ENCODE assay signal across 1 cellular context in the genomic region with DNA sequence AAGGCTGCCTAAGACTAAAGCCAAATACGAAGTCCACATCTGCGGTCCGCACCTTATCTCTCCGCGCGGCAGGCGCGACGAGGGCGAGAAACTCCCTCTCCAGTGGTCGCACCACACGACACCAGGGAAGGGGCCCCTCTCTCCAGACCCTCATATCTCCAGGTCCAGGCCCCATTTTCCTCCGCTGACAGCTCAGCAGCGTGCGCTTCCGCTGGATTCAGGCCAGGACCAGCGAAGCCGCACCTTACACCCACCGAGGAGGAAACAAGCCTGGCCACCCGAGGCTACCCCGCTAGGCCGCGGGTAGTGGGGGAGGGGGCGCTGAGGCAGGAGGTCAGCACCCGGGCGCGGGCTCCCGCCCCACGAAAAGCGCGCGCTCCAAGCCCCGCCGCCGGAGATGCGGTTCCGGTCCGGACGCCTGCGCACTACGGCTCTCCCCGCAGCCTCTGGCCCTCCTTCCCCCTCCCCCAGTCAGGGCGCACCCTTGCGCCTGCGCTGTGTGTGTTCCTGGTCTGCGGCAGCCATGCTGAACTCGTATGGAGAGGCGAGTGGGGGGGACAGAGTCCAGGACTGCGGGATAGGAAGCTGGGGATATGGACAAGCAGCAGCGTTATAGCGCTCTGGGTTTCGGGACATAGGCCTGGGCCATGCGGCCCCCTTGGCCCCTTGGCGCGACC.
TF ChIP-seq lines count a peak whose summit lies in the region.

A gene (plus strand): TSS at position 502 of the 677 bp plus-strand sequence. CDS start 4,305 bp downstream, outside the sequence.

TF ChIP-seq in K562, 482 proteins besides CTCF, POLR2A, EP300 and RAD21 (continued from another document and continues in another):
- TF ChIP-seq, protein P1, sequence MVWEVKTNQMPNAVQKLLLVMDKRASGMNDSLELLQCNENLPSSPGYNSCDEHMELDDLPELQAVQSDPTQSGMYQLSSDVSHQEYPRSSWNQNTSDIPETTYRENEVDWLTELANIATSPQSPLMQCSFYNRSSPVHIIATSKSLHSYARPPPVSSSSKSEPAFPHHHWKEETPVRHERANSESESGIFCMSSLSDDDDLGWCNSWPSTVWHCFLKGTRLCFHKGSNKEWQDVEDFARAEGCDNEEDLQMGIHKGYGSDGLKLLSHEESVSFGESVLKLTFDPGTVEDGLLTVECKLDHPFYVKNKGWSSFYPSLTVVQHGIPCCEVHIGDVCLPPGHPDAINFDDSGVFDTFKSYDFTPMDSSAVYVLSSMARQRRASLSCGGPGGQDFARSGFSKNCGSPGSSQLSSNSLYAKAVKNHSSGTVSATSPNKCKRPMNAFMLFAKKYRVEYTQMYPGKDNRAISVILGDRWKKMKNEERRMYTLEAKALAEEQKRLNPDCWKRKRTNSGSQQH (CRISPR knock-in tag; IDR thresholded peaks at IDR 0.05) = no peak
- TF ChIP-seq, protein P2, sequence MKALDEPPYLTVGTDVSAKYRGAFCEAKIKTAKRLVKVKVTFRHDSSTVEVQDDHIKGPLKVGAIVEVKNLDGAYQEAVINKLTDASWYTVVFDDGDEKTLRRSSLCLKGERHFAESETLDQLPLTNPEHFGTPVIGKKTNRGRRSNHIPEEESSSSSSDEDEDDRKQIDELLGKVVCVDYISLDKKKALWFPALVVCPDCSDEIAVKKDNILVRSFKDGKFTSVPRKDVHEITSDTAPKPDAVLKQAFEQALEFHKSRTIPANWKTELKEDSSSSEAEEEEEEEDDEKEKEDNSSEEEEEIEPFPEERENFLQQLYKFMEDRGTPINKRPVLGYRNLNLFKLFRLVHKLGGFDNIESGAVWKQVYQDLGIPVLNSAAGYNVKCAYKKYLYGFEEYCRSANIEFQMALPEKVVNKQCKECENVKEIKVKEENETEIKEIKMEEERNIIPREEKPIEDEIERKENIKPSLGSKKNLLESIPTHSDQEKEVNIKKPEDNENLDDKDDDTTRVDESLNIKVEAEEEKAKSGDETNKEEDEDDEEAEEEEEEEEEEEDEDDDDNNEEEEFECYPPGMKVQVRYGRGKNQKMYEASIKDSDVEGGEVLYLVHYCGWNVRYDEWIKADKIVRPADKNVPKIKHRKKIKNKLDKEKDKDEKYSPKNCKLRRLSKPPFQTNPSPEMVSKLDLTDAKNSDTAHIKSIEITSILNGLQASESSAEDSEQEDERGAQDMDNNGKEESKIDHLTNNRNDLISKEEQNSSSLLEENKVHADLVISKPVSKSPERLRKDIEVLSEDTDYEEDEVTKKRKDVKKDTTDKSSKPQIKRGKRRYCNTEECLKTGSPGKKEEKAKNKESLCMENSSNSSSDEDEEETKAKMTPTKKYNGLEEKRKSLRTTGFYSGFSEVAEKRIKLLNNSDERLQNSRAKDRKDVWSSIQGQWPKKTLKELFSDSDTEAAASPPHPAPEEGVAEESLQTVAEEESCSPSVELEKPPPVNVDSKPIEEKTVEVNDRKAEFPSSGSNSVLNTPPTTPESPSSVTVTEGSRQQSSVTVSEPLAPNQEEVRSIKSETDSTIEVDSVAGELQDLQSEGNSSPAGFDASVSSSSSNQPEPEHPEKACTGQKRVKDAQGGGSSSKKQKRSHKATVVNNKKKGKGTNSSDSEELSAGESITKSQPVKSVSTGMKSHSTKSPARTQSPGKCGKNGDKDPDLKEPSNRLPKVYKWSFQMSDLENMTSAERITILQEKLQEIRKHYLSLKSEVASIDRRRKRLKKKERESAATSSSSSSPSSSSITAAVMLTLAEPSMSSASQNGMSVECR (CRISPR knock-in tag; IDR thresholded peaks at IDR 0.05) = peak; percentile 89
- peak; percentile 70; the same call in 1 of the 2 replicates for TF ChIP-seq SAFB (IDR thresholded peaks at IDR 0.05; ENCODE audit: borderline replicate concordance, low read depth, low read length)
- peak; percentile 84 for TF ChIP-seq HNRNPLL (IDR thresholded peaks at IDR 0.05; ENCODE audit: low read depth, low read length, poor library complexity, severe bottlenecking)
- TF ChIP-seq, protein P3, sequence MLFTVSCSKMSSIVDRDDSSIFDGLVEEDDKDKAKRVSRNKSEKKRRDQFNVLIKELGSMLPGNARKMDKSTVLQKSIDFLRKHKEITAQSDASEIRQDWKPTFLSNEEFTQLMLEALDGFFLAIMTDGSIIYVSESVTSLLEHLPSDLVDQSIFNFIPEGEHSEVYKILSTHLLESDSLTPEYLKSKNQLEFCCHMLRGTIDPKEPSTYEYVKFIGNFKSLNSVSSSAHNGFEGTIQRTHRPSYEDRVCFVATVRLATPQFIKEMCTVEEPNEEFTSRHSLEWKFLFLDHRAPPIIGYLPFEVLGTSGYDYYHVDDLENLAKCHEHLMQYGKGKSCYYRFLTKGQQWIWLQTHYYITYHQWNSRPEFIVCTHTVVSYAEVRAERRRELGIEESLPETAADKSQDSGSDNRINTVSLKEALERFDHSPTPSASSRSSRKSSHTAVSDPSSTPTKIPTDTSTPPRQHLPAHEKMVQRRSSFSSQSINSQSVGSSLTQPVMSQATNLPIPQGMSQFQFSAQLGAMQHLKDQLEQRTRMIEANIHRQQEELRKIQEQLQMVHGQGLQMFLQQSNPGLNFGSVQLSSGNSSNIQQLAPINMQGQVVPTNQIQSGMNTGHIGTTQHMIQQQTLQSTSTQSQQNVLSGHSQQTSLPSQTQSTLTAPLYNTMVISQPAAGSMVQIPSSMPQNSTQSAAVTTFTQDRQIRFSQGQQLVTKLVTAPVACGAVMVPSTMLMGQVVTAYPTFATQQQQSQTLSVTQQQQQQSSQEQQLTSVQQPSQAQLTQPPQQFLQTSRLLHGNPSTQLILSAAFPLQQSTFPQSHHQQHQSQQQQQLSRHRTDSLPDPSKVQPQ (CRISPR knock-in tag; IDR thresholded peaks at IDR 0.05; ENCODE audit: borderline replicate concordance) = no peak
- TF ChIP-seq ZNF766 (CRISPR knock-in tag; conservative IDR thresholded peaks at IDR 0.05) = no peak
- TF ChIP-seq PCBP1 (IDR thresholded peaks at IDR 0.05; ENCODE audit: low read depth, low read length, poor library complexity, severe bottlenecking) = peak; percentile 77
- TF ChIP-seq, protein P4, sequence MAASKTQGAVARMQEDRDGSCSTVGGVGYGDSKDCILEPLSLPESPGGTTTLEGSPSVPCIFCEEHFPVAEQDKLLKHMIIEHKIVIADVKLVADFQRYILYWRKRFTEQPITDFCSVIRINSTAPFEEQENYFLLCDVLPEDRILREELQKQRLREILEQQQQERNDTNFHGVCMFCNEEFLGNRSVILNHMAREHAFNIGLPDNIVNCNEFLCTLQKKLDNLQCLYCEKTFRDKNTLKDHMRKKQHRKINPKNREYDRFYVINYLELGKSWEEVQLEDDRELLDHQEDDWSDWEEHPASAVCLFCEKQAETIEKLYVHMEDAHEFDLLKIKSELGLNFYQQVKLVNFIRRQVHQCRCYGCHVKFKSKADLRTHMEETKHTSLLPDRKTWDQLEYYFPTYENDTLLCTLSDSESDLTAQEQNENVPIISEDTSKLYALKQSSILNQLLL (CRISPR knock-in tag; IDR thresholded peaks at IDR 0.05; ENCODE audit: borderline replicate concordance) = no peak
- TF ChIP-seq KDM1A (IDR thresholded peaks at IDR 0.05) = no peak
- peak; percentile 90 for TF ChIP-seq RBM22 (IDR thresholded peaks at IDR 0.05; ENCODE audit: low read depth, low read length, poor library complexity, severe bottlenecking)
- no peak for TF ChIP-seq XRCC3 (IDR thresholded peaks at IDR 0.05)
- TF ChIP-seq, protein P5, sequence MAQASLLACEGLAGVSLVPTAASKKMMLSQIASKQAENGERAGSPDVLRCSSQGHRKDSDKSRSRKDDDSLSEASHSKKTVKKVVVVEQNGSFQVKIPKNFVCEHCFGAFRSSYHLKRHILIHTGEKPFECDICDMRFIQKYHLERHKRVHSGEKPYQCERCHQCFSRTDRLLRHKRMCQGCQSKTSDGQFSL (CRISPR knock-in tag; IDR thresholded peaks at IDR 0.05) = peak; percentile 100
- TF ChIP-seq, protein P5 (tag; IDR thresholded peaks at IDR 0.05) = no peak
- no peak for TF ChIP-seq PCBP2 (IDR thresholded peaks at IDR 0.05; ENCODE audit: low read depth, low read length, poor library complexity, severe bottlenecking)
- TF ChIP-seq THRAP3 (IDR thresholded peaks at IDR 0.05; ENCODE audit: borderline replicate concordance) = no peak
- TF ChIP-seq CAMTA2 (CRISPR knock-in tag; conservative IDR thresholded peaks at IDR 0.05) = no peak
- TF ChIP-seq, protein P6, sequence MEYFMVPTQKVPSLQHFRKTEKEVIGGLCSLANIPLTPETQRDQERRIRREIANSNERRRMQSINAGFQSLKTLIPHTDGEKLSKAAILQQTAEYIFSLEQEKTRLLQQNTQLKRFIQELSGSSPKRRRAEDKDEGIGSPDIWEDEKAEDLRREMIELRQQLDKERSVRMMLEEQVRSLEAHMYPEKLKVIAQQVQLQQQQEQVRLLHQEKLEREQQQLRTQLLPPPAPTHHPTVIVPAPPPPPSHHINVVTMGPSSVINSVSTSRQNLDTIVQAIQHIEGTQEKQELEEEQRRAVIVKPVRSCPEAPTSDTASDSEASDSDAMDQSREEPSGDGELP (CRISPR knock-in tag; IDR thresholded peaks at IDR 0.05; ENCODE audit: borderline replicate concordance) = peak; percentile 86
- no peak for TF ChIP-seq U2AF2 (optimal IDR thresholded peaks at IDR 0.05; ENCODE audit: low read depth, low read length)
- TF ChIP-seq ZC3H11A (IDR thresholded peaks at IDR 0.05; ENCODE audit: low read depth, low read length) = no peak
- TF ChIP-seq ZNF75A (CRISPR knock-in tag; IDR thresholded peaks at IDR 0.05) = no peak
- peak; percentile 76 for TF ChIP-seq GTF2E2 (tag; IDR thresholded peaks at IDR 0.05)
- TF ChIP-seq, protein P7, sequence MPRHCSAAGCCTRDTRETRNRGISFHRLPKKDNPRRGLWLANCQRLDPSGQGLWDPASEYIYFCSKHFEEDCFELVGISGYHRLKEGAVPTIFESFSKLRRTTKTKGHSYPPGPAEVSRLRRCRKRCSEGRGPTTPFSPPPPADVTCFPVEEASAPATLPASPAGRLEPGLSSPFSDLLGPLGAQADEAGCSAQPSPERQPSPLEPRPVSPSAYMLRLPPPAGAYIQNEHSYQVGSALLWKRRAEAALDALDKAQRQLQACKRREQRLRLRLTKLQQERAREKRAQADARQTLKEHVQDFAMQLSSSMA (CRISPR knock-in tag; IDR thresholded peaks at IDR 0.05) = 0 out of 2 replicates have a peak, but pooled peaks have one; percentile 34
- TF ChIP-seq MCM5 (IDR thresholded peaks at IDR 0.05; ENCODE audit: low read depth) = no peak
- TF ChIP-seq, protein P8, sequence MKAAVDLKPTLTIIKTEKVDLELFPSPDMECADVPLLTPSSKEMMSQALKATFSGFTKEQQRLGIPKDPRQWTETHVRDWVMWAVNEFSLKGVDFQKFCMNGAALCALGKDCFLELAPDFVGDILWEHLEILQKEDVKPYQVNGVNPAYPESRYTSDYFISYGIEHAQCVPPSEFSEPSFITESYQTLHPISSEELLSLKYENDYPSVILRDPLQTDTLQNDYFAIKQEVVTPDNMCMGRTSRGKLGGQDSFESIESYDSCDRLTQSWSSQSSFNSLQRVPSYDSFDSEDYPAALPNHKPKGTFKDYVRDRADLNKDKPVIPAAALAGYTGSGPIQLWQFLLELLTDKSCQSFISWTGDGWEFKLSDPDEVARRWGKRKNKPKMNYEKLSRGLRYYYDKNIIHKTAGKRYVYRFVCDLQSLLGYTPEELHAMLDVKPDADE (conservative IDR thresholded peaks at IDR 0.05; ENCODE audit: control insufficient read depth, low read depth, low read length) = no peak; the same call in 1 of the 2 replicates
- no peak for TF ChIP-seq RBM15 (IDR thresholded peaks at IDR 0.05; ENCODE audit: insufficient read depth, low read length)
- peak; percentile 42; the same call in 1 of the 2 replicates for TF ChIP-seq PML (IDR thresholded peaks at IDR 0.05; ENCODE audit: low read length)
- no peak for TF ChIP-seq KHSRP (IDR thresholded peaks at IDR 0.05)
- TF ChIP-seq, protein P9, sequence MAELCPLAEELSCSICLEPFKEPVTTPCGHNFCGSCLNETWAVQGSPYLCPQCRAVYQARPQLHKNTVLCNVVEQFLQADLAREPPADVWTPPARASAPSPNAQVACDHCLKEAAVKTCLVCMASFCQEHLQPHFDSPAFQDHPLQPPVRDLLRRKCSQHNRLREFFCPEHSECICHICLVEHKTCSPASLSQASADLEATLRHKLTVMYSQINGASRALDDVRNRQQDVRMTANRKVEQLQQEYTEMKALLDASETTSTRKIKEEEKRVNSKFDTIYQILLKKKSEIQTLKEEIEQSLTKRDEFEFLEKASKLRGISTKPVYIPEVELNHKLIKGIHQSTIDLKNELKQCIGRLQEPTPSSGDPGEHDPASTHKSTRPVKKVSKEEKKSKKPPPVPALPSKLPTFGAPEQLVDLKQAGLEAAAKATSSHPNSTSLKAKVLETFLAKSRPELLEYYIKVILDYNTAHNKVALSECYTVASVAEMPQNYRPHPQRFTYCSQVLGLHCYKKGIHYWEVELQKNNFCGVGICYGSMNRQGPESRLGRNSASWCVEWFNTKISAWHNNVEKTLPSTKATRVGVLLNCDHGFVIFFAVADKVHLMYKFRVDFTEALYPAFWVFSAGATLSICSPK (IDR thresholded peaks at IDR 0.05; ENCODE audit: borderline replicate concordance) = 0 out of 2 replicates have a peak, but pooled peaks have one; percentile 51
- peak; percentile 97 for TF ChIP-seq RBFOX2 (IDR thresholded peaks at IDR 0.05; ENCODE audit: low read depth, low read length)
- no peak for TF ChIP-seq ZNF696 (CRISPR knock-in tag; conservative IDR thresholded peaks at IDR 0.05)
- TF ChIP-seq MAFF (IDR thresholded peaks at IDR 0.05; ENCODE audit: low read length) = no peak
- TF ChIP-seq, protein P10, sequence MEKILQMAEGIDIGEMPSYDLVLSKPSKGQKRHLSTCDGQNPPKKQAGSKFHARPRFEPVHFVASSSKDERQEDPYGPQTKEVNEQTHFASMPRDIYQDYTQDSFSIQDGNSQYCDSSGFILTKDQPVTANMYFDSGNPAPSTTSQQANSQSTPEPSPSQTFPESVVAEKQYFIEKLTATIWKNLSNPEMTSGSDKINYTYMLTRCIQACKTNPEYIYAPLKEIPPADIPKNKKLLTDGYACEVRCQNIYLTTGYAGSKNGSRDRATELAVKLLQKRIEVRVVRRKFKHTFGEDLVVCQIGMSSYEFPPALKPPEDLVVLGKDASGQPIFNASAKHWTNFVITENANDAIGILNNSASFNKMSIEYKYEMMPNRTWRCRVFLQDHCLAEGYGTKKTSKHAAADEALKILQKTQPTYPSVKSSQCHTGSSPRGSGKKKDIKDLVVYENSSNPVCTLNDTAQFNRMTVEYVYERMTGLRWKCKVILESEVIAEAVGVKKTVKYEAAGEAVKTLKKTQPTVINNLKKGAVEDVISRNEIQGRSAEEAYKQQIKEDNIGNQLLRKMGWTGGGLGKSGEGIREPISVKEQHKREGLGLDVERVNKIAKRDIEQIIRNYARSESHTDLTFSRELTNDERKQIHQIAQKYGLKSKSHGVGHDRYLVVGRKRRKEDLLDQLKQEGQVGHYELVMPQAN (IDR thresholded peaks at IDR 0.05; ENCODE audit: borderline replicate concordance) = peak; percentile 44; the same call in 1 of the 2 replicates
